In genomic region chr11:35236667-35237003, GRCh38 we compare ENCODE assay signal across 10 cellular contexts.
A peak's percentile ranks its signal among the peaks of the same experiment; 100 is the strongest.
DNase-seq lines count a peak whose midpoint lies in the region; ATAC-seq, FAIRE-seq and TF ChIP-seq lines count a peak whose summit lies in the region.
"Had no signal": no experiment of that assay in that cellular context is flagged by ENCODE, and none has a peak within 500 bp of the region (broad histone marks: within the 10 kb centered on the region; RNA-seq: fewer than 3 reads in every experiment).

No MANE protein-coding gene starts in this region.

- CTCF ChIA-PET in activated CD8-positive, alpha-beta T cell treated with anti-CD3 and anti-CD28 coated beads, Interleukin-2, amount 10 ng/mL, durations not matched to agents 7 days and 5 days (lab: Charles Lee), result interaction anchor here (1.0 to 3.3 kb wide), 21 partner anchors 8 to 311 kb away, joined by 3 to 25 read pairs (median 4); no protein-coding TSS in a partner anchor

- H3K27ac ChIP-seq in kidney (ENCODE audit: low read depth in 2 of 2, low read length in 2 of 2) (no peak overlapping the region), esophagus muscularis mucosa (replicated peaks in 1 of 4) (peak overlapping the region in 2 of 4 donors; percentile 4 to 8)

- peaks cover 37% of the 10 kb centered on the region for H3K36me3 Mint-ChIP-seq in activated CD8-positive, alpha-beta T cell treated with anti-CD3 and anti-CD28 coated beads, Interleukin-2, amount 10 ng/mL, durations not matched to agents 7 days and 5 days (ENCODE audit: low read depth)

- TF ChIP-seq CTCF in AG09309 (IDR thresholded peaks at IDR 0.05; ENCODE audit: control insufficient read depth, insufficient read depth, low read depth, low read length, missing control alignments) (no peak), kidney (IDR thresholded peaks at IDR 0.05; ENCODE audit: borderline replicate concordance, extremely low read depth, insufficient read depth) (no peak), esophagus muscularis mucosa (IDR thresholded peaks at IDR 0.05) (no peak)

- no peak overlapping the region for H3K9ac ChIP-seq in kidney (ENCODE audit: low read length in 2 of 2)

- intact Hi-C loops in kidney (cut with DNase I) (no loop called here), esophagus muscularis mucosa (cut with DNase I) (loop anchor here (10.0 kb wide), 1 partner anchor 312 kb away; no protein-coding TSS in a partner anchor)

- H3K9me3 ChIP-seq in kidney (ENCODE audit: control insufficient read depth in 1 of 2, low read length in 2 of 2) (no peaks in the 10 kb centered on the region), esophagus muscularis mucosa (peaks cover 0 to 5% (median 2%) of the 10 kb centered on the region in 4 donors)

- H3K27me3 ChIP-seq in esophagus muscularis mucosa, result no peaks in the 10 kb centered on the region

- peaks cover 79% of the 10 kb centered on the region for H3K4me1 Mint-ChIP-seq in activated CD8-positive, alpha-beta T cell treated with anti-CD3 and anti-CD28 coated beads, Interleukin-2, amount 10 ng/mL, durations not matched to agents 7 days and 5 days (ENCODE audit: low read depth)

- no peak overlapping the region for H3K4me3 ChIP-seq in AG09309 (ENCODE audit: control insufficient read depth, low read depth, low read length)
- no peak overlapping the region for H3K4me3 ChIP-seq in kidney (ENCODE audit: low read length in 2 of 2)
- H3K4me3 ChIP-seq in esophagus muscularis mucosa, result no peak overlapping the region

- H3K4me1 ChIP-seq in kidney (ENCODE audit: control insufficient read depth in 1 of 2, insufficient read depth in 1 of 2, low read depth in 1 of 2, low read length in 2 of 2) (no peaks in the 10 kb centered on the region), esophagus muscularis mucosa (peaks cover 0 to 47% (median 45%) of the 10 kb centered on the region in 4 donors)

- H3K27me3 Mint-ChIP-seq in activated CD8-positive, alpha-beta T cell treated with anti-CD3 and anti-CD28 coated beads, Interleukin-2, amount 10 ng/mL, durations not matched to agents 7 days and 5 days (ENCODE audit: low read depth), result peaks cover 2% of the 10 kb centered on the region

- H3K9me3 Mint-ChIP-seq in activated CD8-positive, alpha-beta T cell treated with anti-CD3 and anti-CD28 coated beads, Interleukin-2, amount 10 ng/mL, durations not matched to agents 7 days and 5 days (ENCODE audit: insufficient read depth), result peaks cover 18% of the 10 kb centered on the region

- no peak overlapping the region for H3K4me3 Mint-ChIP-seq in activated CD8-positive, alpha-beta T cell treated with anti-CD3 and anti-CD28 coated beads, Interleukin-2, amount 10 ng/mL, durations not matched to agents 7 days and 5 days

- no peak for TF ChIP-seq POLR2A in esophagus muscularis mucosa (IDR thresholded peaks at IDR 0.05; ENCODE audit: low read depth)

- 78% methylated on average over 5 of the region's 5 CpGs for WGBS in esophagus muscularis mucosa

- H3K27ac Mint-ChIP-seq in activated CD8-positive, alpha-beta T cell treated with anti-CD3 and anti-CD28 coated beads, Interleukin-2, amount 10 ng/mL, durations not matched to agents 7 days and 5 days, result peak overlapping the region; percentile 77

- peak; percentile 15 for ATAC-seq in activated CD8-positive, alpha-beta T cell treated with anti-CD3 and anti-CD28 coated beads, Interleukin-2, amount 10 ng/mL, durations not matched to agents 7 days and 5 days
- ATAC-seq in HG03378 (IDR thresholded peaks at IDR 0.05; ENCODE audit: unreplicated experiment), result no peak

- FAIRE-seq in kidney (lab: Jason Lieb, UNC), result no peak
- FAIRE-seq: islet of Langerhans had no signal

- H3K36me3 ChIP-seq in kidney (ENCODE audit: control insufficient read depth in 1 of 2, insufficient read depth in 2 of 2, low read length in 2 of 2) (no peaks in the 10 kb centered on the region), esophagus muscularis mucosa (no peaks in the 10 kb centered on the region)

- DNase-seq in AG09309 (ENCODE audit: low read depth), result peak; percentile 29
- peak; percentile 94 for DNase-seq in H4 (ENCODE audit: low spot score)
- DNase-seq in activated CD8-positive, alpha-beta T cell treated with anti-CD3 and anti-CD28 coated beads, Interleukin-2, amount 10 ng/mL, durations not matched to agents 7 days and 5 days, result peak; percentile 30
- peak; percentile 69 for DNase-seq in kidney
- no peak for DNase-seq in esophagus muscularis mucosa (ENCODE audit: extremely low spot score)
- DNase-seq in activated CD8-positive, alpha-beta memory T cell treated with anti-CD3 and anti-CD28 coated beads, Interleukin-2, amount 50 U/mL, for 4 hours, result no peak
- no peak for DNase-seq in NCI-H524 (lab: John Stamatoyannopoulos, UW)
- DNase-seq: DMS153 had no signal

- no peak for TF ChIP-seq EP300 in esophagus muscularis mucosa (IDR thresholded peaks at IDR 0.05)

- POLR2A ChIA-PET in activated CD8-positive, alpha-beta T cell treated with anti-CD3 and anti-CD28 coated beads, Interleukin-2, amount 10 ng/mL, durations not matched to agents 7 days and 5 days (lab: Charles Lee), result interaction anchor here (1.0 kb wide), 2 partner anchors 8 to 321 kb away, joined by 3 read pairs; no protein-coding TSS in a partner anchor

Comparison
In these comparisons a context has a peak if more than half of its experiments do, and no peak if none do; other contexts are left out.
1. DNase-seq: peak in AG09309 (single experiment), H4 (single experiment), activated CD8-positive, alpha-beta T cell treated with anti-CD3 and anti-CD28 coated beads, Interleukin-2, amount 10 ng/mL, durations not matched to agents 7 days and 5 days (single experiment) and kidney (single experiment); none in esophagus muscularis mucosa (single experiment), activated CD8-positive, alpha-beta memory T cell treated with anti-CD3 and anti-CD28 coated beads, Interleukin-2, amount 50 U/mL, for 4 hours (single experiment) and NCI-H524 (0 of 2).